ENCODE assay signal across 1 cellular context in genomic region chr1:64745181-64745985, GRCh38.
TF ChIP-seq lines count a peak whose summit lies in the region.

No MANE protein-coding gene starts in this region.

TF ChIP-seq in HepG2, 621 proteins besides CTCF, POLR2A, EP300 and RAD21 (continued from another document and continues in another):
- TF ChIP-seq PREB (CRISPR knock-in tag; IDR thresholded peaks at IDR 0.05) (no peak), ZMYM3 (CRISPR knock-in tag; IDR thresholded peaks at IDR 0.05) (0 out of 2 replicates have a peak, but pooled peaks have one; percentile 34), ZNF615 (CRISPR knock-in tag; IDR thresholded peaks at IDR 0.05; ENCODE audit: borderline replicate concordance) (no peak), ZFP91 (CRISPR knock-in tag; IDR thresholded peaks at IDR 0.05; ENCODE audit: borderline replicate concordance) (0 out of 2 replicates have a peak, but pooled peaks have one; percentile 15), ETV6 (CRISPR knock-in tag; conservative IDR thresholded peaks at IDR 0.05) (no peak), PITX1 (CRISPR knock-in tag; IDR thresholded peaks at IDR 0.05) (0 out of 2 replicates have a peak, but pooled peaks have one; percentile 14), TBX2 (CRISPR knock-in tag; IDR thresholded peaks at IDR 0.05; ENCODE audit: borderline replicate concordance) (no peak), NRL (CRISPR knock-in tag; IDR thresholded peaks at IDR 0.05; ENCODE audit: borderline replicate concordance) (0 out of 2 replicates have a peak, but pooled peaks have one; percentile 49), ZNF18 (CRISPR knock-in tag; IDR thresholded peaks at IDR 0.05; ENCODE audit: insufficient replicate concordance) (no peak), TFAP4 (IDR thresholded peaks at IDR 0.05; ENCODE audit: borderline replicate concordance, low read depth) (no peak), ZNF274 (CRISPR knock-in tag; IDR thresholded peaks at IDR 0.05) (no peak), ZKSCAN5 (CRISPR knock-in tag; IDR thresholded peaks at IDR 0.05) (peak; percentile 92), FOXM1 (CRISPR knock-in tag; IDR thresholded peaks at IDR 0.05) (no peak), HMGXB4 (CRISPR knock-in tag; IDR thresholded peaks at IDR 0.05; ENCODE audit: borderline replicate concordance in 1 of 2, low read depth in 1 of 2) (0 out of 4 replicates have a peak, but pooled peaks of 1 of the 2 experiments have one; percentile 5), ATF4 (CRISPR knock-in tag; IDR thresholded peaks at IDR 0.05) (no peak), ZNF687 (CRISPR knock-in tag; IDR thresholded peaks at IDR 0.05) (peak; percentile 57), ETS1 (CRISPR knock-in tag; IDR thresholded peaks at IDR 0.05) (no peak), NFAT5 (CRISPR knock-in tag; IDR thresholded peaks at IDR 0.05) (no peak), HNRNPL (IDR thresholded peaks at IDR 0.05; ENCODE audit: low read depth, low read length) (0 out of 2 replicates have a peak, but pooled peaks have one; percentile 15), HNRNPLL (IDR thresholded peaks at IDR 0.05; ENCODE audit: low read depth, low read length, poor library complexity, severe bottlenecking) (peak; percentile 48), TOPORS (CRISPR knock-in tag; IDR thresholded peaks at IDR 0.05) (no peak), TEAD3 (CRISPR knock-in tag; optimal IDR thresholded peaks at IDR 0.05; ENCODE audit: borderline replicate concordance) (no peak), ZNF207 (IDR thresholded peaks at IDR 0.05; ENCODE audit: borderline replicate concordance) (no peak), THYN1 (CRISPR knock-in tag; IDR thresholded peaks at IDR 0.05; ENCODE audit: borderline replicate concordance, low read depth) (no peak), ATF1 (CRISPR knock-in tag; IDR thresholded peaks at IDR 0.05) (no peak), ZNF891 (CRISPR knock-in tag; IDR thresholded peaks at IDR 0.05) (0 out of 2 replicates have a peak, but pooled peaks have one; percentile 47), FOXP4 (CRISPR knock-in tag; IDR thresholded peaks at IDR 0.05) (no peak), MYPOP (CRISPR knock-in tag; IDR thresholded peaks at IDR 0.05) (no peak), CCAR2 (optimal IDR thresholded peaks at IDR 0.05; ENCODE audit: low read depth, low read length) (no peak), CBX2 (IDR thresholded peaks at IDR 0.05; ENCODE audit: low read depth, low read length) (no peak), CBX2 (CRISPR knock-in tag; IDR thresholded peaks at IDR 0.05; ENCODE audit: low read depth) (peak; percentile 13; the same call in 1 of the 2 replicates), ZNF781 (CRISPR knock-in tag; IDR thresholded peaks at IDR 0.05; ENCODE audit: borderline replicate concordance, not compliant biosample characterization) (no peak), ZNF577 (CRISPR knock-in tag; IDR thresholded peaks at IDR 0.05; ENCODE audit: borderline replicate concordance, low read depth) (no peak), AGO2 (optimal IDR thresholded peaks at IDR 0.05; ENCODE audit: low read depth, low read length) (peak; percentile 30)
